ENCODE assay signal across 1 cellular context in the genomic region with DNA sequence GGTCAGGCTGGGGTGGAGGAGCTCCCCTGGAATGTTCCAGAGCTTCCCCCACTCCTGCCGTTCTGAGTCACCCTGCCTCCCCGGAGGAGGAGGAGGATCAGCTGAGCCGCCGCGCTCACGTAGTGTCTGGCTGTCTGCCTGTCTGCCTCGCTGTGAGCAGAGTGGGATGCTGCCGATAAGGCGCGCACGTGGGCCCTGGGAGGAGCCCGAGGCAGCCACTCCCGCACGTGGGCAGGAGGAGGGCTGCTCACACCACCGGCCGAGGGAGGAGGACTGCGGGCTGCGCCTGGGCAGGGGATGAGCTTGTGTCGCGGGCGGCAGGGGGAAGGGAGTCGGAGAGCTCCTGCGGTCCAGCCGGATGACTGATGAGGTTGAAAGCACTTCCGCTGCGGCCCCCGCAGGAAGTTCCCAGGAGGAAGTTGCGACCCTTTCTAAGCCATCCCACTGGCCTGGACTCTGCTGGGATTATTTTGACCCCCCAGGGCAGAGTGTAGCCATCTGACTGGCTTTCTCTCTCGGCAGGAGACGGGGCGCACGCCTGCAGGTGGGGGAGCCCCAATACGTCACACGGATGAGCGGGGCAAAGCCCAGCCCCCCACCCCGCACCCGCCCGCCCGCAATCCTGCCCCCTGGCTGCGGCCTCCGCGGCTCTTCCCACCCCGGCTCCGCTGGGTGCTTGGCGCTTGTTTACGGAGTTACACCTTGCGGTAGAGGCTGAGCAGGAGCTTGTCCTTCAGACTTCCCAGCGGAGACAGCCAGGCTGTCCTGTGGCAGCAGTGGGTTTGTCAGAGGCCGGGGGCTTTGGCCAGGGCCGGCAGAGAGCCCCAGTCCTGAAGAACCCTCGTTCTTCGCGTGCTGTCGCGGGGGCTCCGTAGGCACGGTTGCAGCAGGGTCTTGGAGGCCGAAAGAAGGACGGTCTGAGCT.
TF ChIP-seq lines count a peak whose summit lies in the region.

No MANE protein-coding gene starts in this region.

TF ChIP-seq in HepG2, 621 proteins besides CTCF, POLR2A, EP300 and RAD21 (continued from another document and continues in another):
- TF ChIP-seq YEATS4 (CRISPR knock-in tag; IDR thresholded peaks at IDR 0.05; ENCODE audit: borderline replicate concordance) (peak; percentile 96), CHD4 (IDR thresholded peaks at IDR 0.05; ENCODE audit: borderline replicate concordance, low read length) (0 out of 2 replicates have a peak, but pooled peaks have one; percentile 36), HHEX (CRISPR knock-in tag; IDR thresholded peaks at IDR 0.05) (no peak; the same call in 1 of the 2 replicates), PHF21A (CRISPR knock-in tag; IDR thresholded peaks at IDR 0.05) (peak; percentile 63), RFXANK (CRISPR knock-in tag; IDR thresholded peaks at IDR 0.05) (no peak), SYNCRIP (IDR thresholded peaks at IDR 0.05; ENCODE audit: insufficient read depth, low read depth, low read length) (no peak), MTA1 (CRISPR knock-in tag; IDR thresholded peaks at IDR 0.05; ENCODE audit: borderline replicate concordance) (peak; percentile 89), PHF20 (CRISPR knock-in tag; IDR thresholded peaks at IDR 0.05) (peak; percentile 82), ZNF333 (CRISPR knock-in tag; IDR thresholded peaks at IDR 0.05; ENCODE audit: borderline replicate concordance) (peak; percentile 74; the same call in 1 of the 2 replicates), DPF2 (CRISPR knock-in tag; IDR thresholded peaks at IDR 0.05; ENCODE audit: borderline replicate concordance, low read depth) (0 out of 2 replicates have a peak, but pooled peaks have one; percentile 44), SRY (CRISPR knock-in tag; IDR thresholded peaks at IDR 0.05) (peak; percentile 87), ZNF430 (CRISPR knock-in tag; IDR thresholded peaks at IDR 0.05) (no peak; the same call in 1 of the 2 replicates), ZSCAN29 (CRISPR knock-in tag; conservative IDR thresholded peaks at IDR 0.05) (no peak), HDAC2 (CRISPR knock-in tag; IDR thresholded peaks at IDR 0.05) (peak; percentile 88), THYN1 (CRISPR knock-in tag; IDR thresholded peaks at IDR 0.05; ENCODE audit: borderline replicate concordance, low read depth) (no peak), HNRNPH1 (optimal IDR thresholded peaks at IDR 0.05; ENCODE audit: low read depth, low read length) (no peak), YEATS2 (CRISPR knock-in tag; IDR thresholded peaks at IDR 0.05; ENCODE audit: borderline replicate concordance) (peak; percentile 90), ZNF660 (CRISPR knock-in tag; IDR thresholded peaks at IDR 0.05; ENCODE audit: borderline replicate concordance, low read depth) (no peak), ZNF775 (CRISPR knock-in tag; IDR thresholded peaks at IDR 0.05; ENCODE audit: borderline replicate concordance) (no peak), ZNF678 (CRISPR knock-in tag; IDR thresholded peaks at IDR 0.05) (no peak), RELA (CRISPR knock-in tag; IDR thresholded peaks at IDR 0.05) (no peak), RFX5 (IDR thresholded peaks at IDR 0.05; ENCODE audit: low read depth, low read length) (no peak), FOXA3 (CRISPR knock-in tag; IDR thresholded peaks at IDR 0.05) (peak; percentile 29), ZNF180 (CRISPR knock-in tag; IDR thresholded peaks at IDR 0.05; ENCODE audit: borderline replicate concordance, low read depth) (no peak)
- TF ChIP-seq, protein P1, sequence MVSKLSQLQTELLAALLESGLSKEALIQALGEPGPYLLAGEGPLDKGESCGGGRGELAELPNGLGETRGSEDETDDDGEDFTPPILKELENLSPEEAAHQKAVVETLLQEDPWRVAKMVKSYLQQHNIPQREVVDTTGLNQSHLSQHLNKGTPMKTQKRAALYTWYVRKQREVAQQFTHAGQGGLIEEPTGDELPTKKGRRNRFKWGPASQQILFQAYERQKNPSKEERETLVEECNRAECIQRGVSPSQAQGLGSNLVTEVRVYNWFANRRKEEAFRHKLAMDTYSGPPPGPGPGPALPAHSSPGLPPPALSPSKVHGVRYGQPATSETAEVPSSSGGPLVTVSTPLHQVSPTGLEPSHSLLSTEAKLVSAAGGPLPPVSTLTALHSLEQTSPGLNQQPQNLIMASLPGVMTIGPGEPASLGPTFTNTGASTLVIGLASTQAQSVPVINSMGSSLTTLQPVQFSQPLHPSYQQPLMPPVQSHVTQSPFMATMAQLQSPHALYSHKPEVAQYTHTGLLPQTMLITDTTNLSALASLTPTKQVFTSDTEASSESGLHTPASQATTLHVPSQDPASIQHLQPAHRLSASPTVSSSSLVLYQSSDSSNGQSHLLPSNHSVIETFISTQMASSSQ (IDR thresholded peaks at IDR 0.05; ENCODE audit: low read depth), result no peak
- TF ChIP-seq, protein P1 (CRISPR knock-in tag; IDR thresholded peaks at IDR 0.05; ENCODE audit: borderline replicate concordance), result no peak; the same call in 1 of the 2 replicates
- TF ChIP-seq, protein P2, sequence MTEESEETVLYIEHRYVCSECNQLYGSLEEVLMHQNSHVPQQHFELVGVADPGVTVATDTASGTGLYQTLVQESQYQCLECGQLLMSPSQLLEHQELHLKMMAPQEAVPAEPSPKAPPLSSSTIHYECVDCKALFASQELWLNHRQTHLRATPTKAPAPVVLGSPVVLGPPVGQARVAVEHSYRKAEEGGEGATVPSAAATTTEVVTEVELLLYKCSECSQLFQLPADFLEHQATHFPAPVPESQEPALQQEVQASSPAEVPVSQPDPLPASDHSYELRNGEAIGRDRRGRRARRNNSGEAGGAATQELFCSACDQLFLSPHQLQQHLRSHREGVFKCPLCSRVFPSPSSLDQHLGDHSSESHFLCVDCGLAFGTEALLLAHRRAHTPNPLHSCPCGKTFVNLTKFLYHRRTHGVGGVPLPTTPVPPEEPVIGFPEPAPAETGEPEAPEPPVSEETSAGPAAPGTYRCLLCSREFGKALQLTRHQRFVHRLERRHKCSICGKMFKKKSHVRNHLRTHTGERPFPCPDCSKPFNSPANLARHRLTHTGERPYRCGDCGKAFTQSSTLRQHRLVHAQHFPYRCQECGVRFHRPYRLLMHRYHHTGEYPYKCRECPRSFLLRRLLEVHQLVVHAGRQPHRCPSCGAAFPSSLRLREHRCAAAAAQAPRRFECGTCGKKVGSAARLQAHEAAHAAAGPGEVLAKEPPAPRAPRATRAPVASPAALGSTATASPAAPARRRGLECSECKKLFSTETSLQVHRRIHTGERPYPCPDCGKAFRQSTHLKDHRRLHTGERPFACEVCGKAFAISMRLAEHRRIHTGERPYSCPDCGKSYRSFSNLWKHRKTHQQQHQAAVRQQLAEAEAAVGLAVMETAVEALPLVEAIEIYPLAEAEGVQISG (CRISPR knock-in tag; IDR thresholded peaks at IDR 0.05), result peak; percentile 94
- TF ChIP-seq, protein P3, sequence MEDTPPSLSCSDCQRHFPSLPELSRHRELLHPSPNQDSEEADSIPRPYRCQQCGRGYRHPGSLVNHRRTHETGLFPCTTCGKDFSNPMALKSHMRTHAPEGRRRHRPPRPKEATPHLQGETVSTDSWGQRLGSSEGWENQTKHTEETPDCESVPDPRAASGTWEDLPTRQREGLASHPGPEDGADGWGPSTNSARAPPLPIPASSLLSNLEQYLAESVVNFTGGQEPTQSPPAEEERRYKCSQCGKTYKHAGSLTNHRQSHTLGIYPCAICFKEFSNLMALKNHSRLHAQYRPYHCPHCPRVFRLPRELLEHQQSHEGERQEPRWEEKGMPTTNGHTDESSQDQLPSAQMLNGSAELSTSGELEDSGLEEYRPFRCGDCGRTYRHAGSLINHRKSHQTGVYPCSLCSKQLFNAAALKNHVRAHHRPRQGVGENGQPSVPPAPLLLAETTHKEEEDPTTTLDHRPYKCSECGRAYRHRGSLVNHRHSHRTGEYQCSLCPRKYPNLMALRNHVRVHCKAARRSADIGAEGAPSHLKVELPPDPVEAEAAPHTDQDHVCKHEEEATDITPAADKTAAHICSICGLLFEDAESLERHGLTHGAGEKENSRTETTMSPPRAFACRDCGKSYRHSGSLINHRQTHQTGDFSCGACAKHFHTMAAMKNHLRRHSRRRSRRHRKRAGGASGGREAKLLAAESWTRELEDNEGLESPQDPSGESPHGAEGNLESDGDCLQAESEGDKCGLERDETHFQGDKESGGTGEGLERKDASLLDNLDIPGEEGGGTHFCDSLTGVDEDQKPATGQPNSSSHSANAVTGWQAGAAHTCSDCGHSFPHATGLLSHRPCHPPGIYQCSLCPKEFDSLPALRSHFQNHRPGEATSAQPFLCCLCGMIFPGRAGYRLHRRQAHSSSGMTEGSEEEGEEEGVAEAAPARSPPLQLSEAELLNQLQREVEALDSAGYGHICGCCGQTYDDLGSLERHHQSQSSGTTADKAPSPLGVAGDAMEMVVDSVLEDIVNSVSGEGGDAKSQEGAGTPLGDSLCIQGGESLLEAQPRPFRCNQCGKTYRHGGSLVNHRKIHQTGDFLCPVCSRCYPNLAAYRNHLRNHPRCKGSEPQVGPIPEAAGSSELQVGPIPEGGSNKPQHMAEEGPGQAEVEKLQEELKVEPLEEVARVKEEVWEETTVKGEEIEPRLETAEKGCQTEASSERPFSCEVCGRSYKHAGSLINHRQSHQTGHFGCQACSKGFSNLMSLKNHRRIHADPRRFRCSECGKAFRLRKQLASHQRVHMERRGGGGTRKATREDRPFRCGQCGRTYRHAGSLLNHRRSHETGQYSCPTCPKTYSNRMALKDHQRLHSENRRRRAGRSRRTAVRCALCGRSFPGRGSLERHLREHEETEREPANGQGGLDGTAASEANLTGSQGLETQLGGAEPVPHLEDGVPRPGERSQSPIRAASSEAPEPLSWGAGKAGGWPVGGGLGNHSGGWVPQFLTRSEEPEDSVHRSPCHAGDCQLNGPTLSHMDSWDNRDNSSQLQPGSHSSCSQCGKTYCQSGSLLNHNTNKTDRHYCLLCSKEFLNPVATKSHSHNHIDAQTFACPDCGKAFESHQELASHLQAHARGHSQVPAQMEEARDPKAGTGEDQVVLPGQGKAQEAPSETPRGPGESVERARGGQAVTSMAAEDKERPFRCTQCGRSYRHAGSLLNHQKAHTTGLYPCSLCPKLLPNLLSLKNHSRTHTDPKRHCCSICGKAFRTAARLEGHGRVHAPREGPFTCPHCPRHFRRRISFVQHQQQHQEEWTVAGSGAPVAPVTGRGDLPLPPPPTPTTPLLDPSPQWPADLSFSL (CRISPR knock-in tag; IDR thresholded peaks at IDR 0.05), result peak; percentile 45; the same call in 1 of the 2 replicates
- TF ChIP-seq, protein P4, sequence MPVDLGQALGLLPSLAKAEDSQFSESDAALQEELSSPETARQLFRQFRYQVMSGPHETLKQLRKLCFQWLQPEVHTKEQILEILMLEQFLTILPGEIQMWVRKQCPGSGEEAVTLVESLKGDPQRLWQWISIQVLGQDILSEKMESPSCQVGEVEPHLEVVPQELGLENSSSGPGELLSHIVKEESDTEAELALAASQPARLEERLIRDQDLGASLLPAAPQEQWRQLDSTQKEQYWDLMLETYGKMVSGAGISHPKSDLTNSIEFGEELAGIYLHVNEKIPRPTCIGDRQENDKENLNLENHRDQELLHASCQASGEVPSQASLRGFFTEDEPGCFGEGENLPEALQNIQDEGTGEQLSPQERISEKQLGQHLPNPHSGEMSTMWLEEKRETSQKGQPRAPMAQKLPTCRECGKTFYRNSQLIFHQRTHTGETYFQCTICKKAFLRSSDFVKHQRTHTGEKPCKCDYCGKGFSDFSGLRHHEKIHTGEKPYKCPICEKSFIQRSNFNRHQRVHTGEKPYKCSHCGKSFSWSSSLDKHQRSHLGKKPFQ (CRISPR knock-in tag; IDR thresholded peaks at IDR 0.05; ENCODE audit: insufficient replicate concordance), result peak; percentile 90
- TF ChIP-seq, protein P5, sequence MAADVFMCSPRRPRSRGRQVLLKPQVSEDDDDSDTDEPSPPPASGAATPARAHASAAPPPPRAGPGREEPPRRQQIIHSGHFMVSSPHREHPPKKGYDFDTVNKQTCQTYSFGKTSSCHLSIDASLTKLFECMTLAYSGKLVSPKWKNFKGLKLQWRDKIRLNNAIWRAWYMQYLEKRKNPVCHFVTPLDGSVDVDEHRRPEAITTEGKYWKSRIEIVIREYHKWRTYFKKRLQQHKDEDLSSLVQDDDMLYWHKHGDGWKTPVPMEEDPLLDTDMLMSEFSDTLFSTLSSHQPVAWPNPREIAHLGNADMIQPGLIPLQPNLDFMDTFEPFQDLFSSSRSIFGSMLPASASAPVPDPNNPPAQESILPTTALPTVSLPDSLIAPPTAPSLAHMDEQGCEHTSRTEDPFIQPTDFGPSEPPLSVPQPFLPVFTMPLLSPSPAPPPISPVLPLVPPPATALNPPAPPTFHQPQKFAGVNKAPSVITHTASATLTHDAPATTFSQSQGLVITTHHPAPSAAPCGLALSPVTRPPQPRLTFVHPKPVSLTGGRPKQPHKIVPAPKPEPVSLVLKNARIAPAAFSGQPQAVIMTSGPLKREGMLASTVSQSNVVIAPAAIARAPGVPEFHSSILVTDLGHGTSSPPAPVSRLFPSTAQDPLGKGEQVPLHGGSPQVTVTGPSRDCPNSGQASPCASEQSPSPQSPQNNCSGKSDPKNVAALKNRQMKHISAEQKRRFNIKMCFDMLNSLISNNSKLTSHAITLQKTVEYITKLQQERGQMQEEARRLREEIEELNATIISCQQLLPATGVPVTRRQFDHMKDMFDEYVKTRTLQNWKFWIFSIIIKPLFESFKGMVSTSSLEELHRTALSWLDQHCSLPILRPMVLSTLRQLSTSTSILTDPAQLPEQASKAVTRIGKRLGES (CRISPR knock-in tag; IDR thresholded peaks at IDR 0.05; ENCODE audit: borderline replicate concordance), result peak; percentile 48; the same call in 1 of the 2 replicates
- TF ChIP-seq, protein P6, sequence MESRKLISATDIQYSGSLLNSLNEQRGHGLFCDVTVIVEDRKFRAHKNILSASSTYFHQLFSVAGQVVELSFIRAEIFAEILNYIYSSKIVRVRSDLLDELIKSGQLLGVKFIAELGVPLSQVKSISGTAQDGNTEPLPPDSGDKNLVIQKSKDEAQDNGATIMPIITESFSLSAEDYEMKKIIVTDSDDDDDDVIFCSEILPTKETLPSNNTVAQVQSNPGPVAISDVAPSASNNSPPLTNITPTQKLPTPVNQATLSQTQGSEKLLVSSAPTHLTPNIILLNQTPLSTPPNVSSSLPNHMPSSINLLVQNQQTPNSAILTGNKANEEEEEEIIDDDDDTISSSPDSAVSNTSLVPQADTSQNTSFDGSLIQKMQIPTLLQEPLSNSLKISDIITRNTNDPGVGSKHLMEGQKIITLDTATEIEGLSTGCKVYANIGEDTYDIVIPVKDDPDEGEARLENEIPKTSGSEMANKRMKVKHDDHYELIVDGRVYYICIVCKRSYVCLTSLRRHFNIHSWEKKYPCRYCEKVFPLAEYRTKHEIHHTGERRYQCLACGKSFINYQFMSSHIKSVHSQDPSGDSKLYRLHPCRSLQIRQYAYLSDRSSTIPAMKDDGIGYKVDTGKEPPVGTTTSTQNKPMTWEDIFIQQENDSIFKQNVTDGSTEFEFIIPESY (CRISPR knock-in tag; IDR thresholded peaks at IDR 0.05), result peak; percentile 62
